In the genomic region with DNA sequence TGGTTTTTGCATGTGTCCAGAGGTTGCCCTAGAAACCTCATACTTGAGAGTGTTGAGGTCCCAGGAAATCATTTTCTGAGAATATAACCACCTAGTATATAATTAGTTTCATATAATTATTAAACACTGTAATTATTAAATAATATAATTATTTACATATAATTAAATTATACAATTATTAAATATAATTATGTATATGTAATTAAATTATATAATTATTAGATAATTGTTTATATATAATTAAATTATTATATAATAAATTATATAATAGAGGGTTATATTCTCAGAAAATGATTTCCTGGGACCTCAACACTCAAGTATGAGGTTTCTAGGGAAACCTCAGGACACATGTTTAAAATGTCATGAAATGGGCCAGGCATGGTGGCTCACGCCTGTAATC, we compare ENCODE assay signal across 30 cellular contexts.
"Had no signal": no experiment of that assay in that cellular context is flagged by ENCODE, and none has a peak within 500 bp of the region (broad histone marks: within the 10 kb centered on the region; RNA-seq: fewer than 3 reads in every experiment).

No MANE protein-coding gene starts in this region.

- ATAC-seq: activated CD4-positive, CD25-positive, alpha-beta regulatory T cell treated with anti-CD3 and anti-CD28 coated beads, Interleukin-2, amount 50 U/mL, for 24 hours; activated CD8-positive, alpha-beta T cell treated with anti-CD3 and anti-CD28 coated beads for 36 hours; activated T-cell treated with anti-CD3 and anti-CD28 coated beads, Interleukin-2, amount 50 U/mL, for 4 hours; activated T-helper 17 cell treated with anti-CD3 and anti-CD28 coated beads, Interleukin-2, amount 50 U/mL, for 72 hours; heart right ventricle; T-helper 17 cell had no signal

- FAIRE-seq: astrocyte, bronchial epithelial cell, endometrium, endothelial cell of umbilical vein had no signal

- H3K36me3 ChIP-seq: brain microvascular endothelial cell, colonic mucosa, esophagus squamous epithelium had no signal

- H3K9me3 ChIP-seq: colonic mucosa, esophagus squamous epithelium, heart right ventricle had no signal

- H3K27ac ChIP-seq: brain microvascular endothelial cell, colonic mucosa, epithelial cell of prostate, esophagus squamous epithelium, heart right ventricle, VCaP had no signal

- H3K4me3 ChIP-seq: colonic mucosa, esophagus squamous epithelium, heart right ventricle had no signal

- DNase-seq: activated B cell treated with CpG ODN at 0.5 μM for 24 hours; activated CD4-positive, alpha-beta T cell treated with anti-CD3 and anti-CD28 coated beads for 48 hours; activated CD4-positive, alpha-beta T cell treated with anti-CD3 and anti-CD28 coated beads, Interleukin-2, amount 50 U/mL, for 1 hour; activated CD4-positive, alpha-beta T cell treated with anti-CD3 and anti-CD28 coated beads, Interleukin-2, amount 50 U/mL, for 48 hours; activated CD8-positive, alpha-beta memory T cell treated with anti-CD3 and anti-CD28 coated beads for 24 hours; activated CD8-positive, alpha-beta T cell treated with anti-CD3 and anti-CD28 coated beads for 36 hours; activated effector memory CD4-positive, alpha-beta T cell treated with Interleukin-2 at 50 U/mL for 16 hours; activated gamma-delta T cell treated with Interleukin-2 at 50 U/mL for 16 hours; activated naive CD4-positive, alpha-beta T cell treated with anti-CD3 and anti-CD28 coated beads, Interleukin-2, amount 50 U/mL, for 16 hours; activated naive CD4-positive, alpha-beta T cell treated with Interleukin-2 at 50 U/mL for 16 hours; activated T-cell treated with anti-CD3 and anti-CD28 coated beads, Interleukin-2, amount 50 U/mL, for 4 hours; amniotic stem cell; anterior cingulate cortex; brain microvascular endothelial cell; colonic mucosa; effector CD8-positive, alpha-beta T cell; esophagus squamous epithelium; foreskin melanocyte; heart right ventricle; T-helper 1 cell; T-helper 17 cell; T1000 had no signal

- H3K27me3 ChIP-seq: brain microvascular endothelial cell, colonic mucosa, esophagus squamous epithelium, heart right ventricle had no signal

- H3K4me1 ChIP-seq: colonic mucosa, esophagus squamous epithelium, heart right ventricle had no signal
